27 cellular contexts compared by ENCODE assay signal in genomic region chr11:34643846-34644245, GRCh38. TPM values are rescaled to one million over a fixed set of nuclear protein-coding genes. Genes with fewer than 3 reads are reported as not detected.
DNase-seq lines count a peak whose midpoint lies in the region; ATAC-seq, FAIRE-seq and TF ChIP-seq lines count a peak whose summit lies in the region.
"Had no signal": no experiment of that assay in that cellular context is flagged by ENCODE, and none has a peak within 500 bp of the region (broad histone marks: within the 10 kb centered on the region; RNA-seq: fewer than 3 reads in every experiment).

No MANE protein-coding gene starts in this region.

- peak overlapping the region; percentile 67; the same call in 1 of the 3 replicates for H3K4me2 ChIP-seq in A549
- H3K4me2 ChIP-seq in IMR-90 (ENCODE audit: low read depth, low read length): no peak overlapping the region
- H3K4me2 ChIP-seq: BLaER1 had no signal

- 88% methylated on average over 2 of the region's 2 CpGs for WGBS in A549 (ENCODE audit: missing lambda C conversion rate)
- WGBS in IMR-90 (ENCODE audit: extremely low coverage in 2 of 2, insufficient read length in 1 of 2), 2 experiments: no CpG with 5 or more reads among the region's 2 CpGs

- DNase-seq in A549 (ENCODE audit: low read depth in 1 of 2, low spot score in 1 of 2) (no peak), IMR-90 (no peak), osteocyte (ENCODE audit: extremely low spot score, unreplicated experiment) (no peak), NCI-H226 (no peak)
- DNase-seq in CD4-positive, alpha-beta memory T cell: no peak
- no peak for DNase-seq in stimulated activated naive CD4-positive, alpha-beta T cell (lab: John Stamatoyannopoulos, UW)
- DNase-seq: activated naive CD4-positive, alpha-beta T cell treated with Interleukin-2 at 50 U/mL for 16 hours; activated T-cell treated with anti-CD3 and anti-CD28 coated beads, Interleukin-2, amount 50 U/mL, for 4 hours; adrenal gland; MM.1S; NCI-H1417 treated with DMSO at 0.1 percent for 48 hours; NCI-H2081 treated with DMSO at 0.1 percent for 48 hours; NCI-H446 treated with DMSO at 0.1 percent for 48 hours; PC-3; SJCRH30; stimulated activated CD4-positive, alpha-beta T cell treated with anti-CD3 and anti-CD28 coated beads, Interleukin-1b, Interleukin-23, amount 100 ng/mL, for 48 hours; upper lobe of left lung had no signal

- H3K4me1 ChIP-seq in A549 (peaks cover 70% of the 10 kb centered on the region), IMR-90 (ENCODE audit: control insufficient read depth, insufficient read depth, low read length) (peaks cover 20% of the 10 kb centered on the region), duodenal mucosa (ENCODE audit: control insufficient read depth in 1 of 2, insufficient read depth in 2 of 2, low read length in 2 of 2) (peaks cover 46 to 52% of the 10 kb centered on the region in 2 donors)
- no peaks in the 10 kb centered on the region for H3K4me1 ChIP-seq in CD4-positive, alpha-beta memory T cell (ENCODE audit: insufficient read depth, low read length)
- H3K4me1 ChIP-seq: BLaER1, SJCRH30 had no signal

- peak overlapping the region; percentile 49; the same call in 1 of the 2 replicates for H3K4ac ChIP-seq in IMR-90 (ENCODE audit: low read depth, low read length)

- H3K27me3 Mint-ChIP-seq in osteocyte (ENCODE audit: unreplicated experiment): no peaks in the 10 kb centered on the region
- peaks cover 2 to 4% of the 10 kb centered on the region in 2 donors for H3K27me3 Mint-ChIP-seq in CD4-positive, alpha-beta memory T cell

- H3K9ac ChIP-seq in IMR-90 (ENCODE audit: low read depth, low read length) (no peak overlapping the region), duodenal mucosa (ENCODE audit: low read depth in 1 of 2, low read length in 2 of 2) (peak overlapping the region in 1 of 2 donors; percentile 75)
- H3K9ac ChIP-seq: BLaER1 had no signal

- CTCF ChIA-PET in A549 (lab: Yijun Ruan, JAX): interaction anchor here (1.0 to 10.6 kb wide), 5 partner anchors 10 to 247 kb away, joined by 3 to 68 read pairs (median 6); no protein-coding TSS in a partner anchor
- CTCF ChIA-PET in IMR-90 (lab: Yijun Ruan, JAX): interaction anchor here (0.5 kb wide), 1 partner anchor 245 kb away, joined by 4 read pairs; no protein-coding TSS in a partner anchor
- CTCF ChIA-PET in CD4-positive, alpha-beta memory T cell (lab: Charles Lee; ENCODE audit: partially characterized antibody): no interaction called here

- H2BK15ac ChIP-seq in IMR-90 (ENCODE audit: low read depth, low read length): peak overlapping the region; percentile 46; the same call in 1 of the 3 replicates

- peaks cover 61% of the 10 kb centered on the region for H3K4me1 Mint-ChIP-seq in osteocyte (ENCODE audit: unreplicated experiment)
- H3K4me1 Mint-ChIP-seq in CD4-positive, alpha-beta memory T cell: peaks cover 0 to 2% (median under 1%) of the 10 kb centered on the region in 4 donors

- dilution Hi-C loops in IMR-90 (cut with HindIII; ENCODE audit: low sequenced_read_pairs, unreplicated experiment): no loop called here

- H3K23ac ChIP-seq in IMR-90 (ENCODE audit: low read depth, low read length): peak overlapping the region; percentile 44; the same call in 1 of the 2 replicates

- H3K4me3 Mint-ChIP-seq in osteocyte (ENCODE audit: unreplicated experiment): no peak overlapping the region
- no peak overlapping the region for H3K4me3 Mint-ChIP-seq in CD4-positive, alpha-beta memory T cell
- H3K4me3 Mint-ChIP-seq: activated T-cell treated with anti-CD3 and anti-CD28 coated beads, Interleukin-2, amount 50 U/mL, for 4 hours; T-helper 1 cell treated with Interleukin-12 subunit alpha and Interleukin-12 subunit beta and Interleukin-4 antibody, amounts not matched to agents 30 μg/mL and 1 μg/mL, for 36 hours had no signal

- peak overlapping the region; percentile 17; the same call in 1 of the 2 replicates for H3K18ac ChIP-seq in IMR-90 (ENCODE audit: low read depth, low read length)

- no peak overlapping the region; the same call in 1 of the 2 replicates for H4K91ac ChIP-seq in IMR-90 (ENCODE audit: insufficient read depth, low read depth, low read length)

- no peaks in the 10 kb centered on the region for H3K36me3 ChIP-seq in IMR-90 (ENCODE audit: control insufficient read depth, insufficient read depth, low read length)
- peaks cover 0 to 37% of the 10 kb centered on the region in 2 donors for H3K36me3 ChIP-seq in duodenal mucosa (ENCODE audit: control insufficient read depth in 1 of 2, insufficient read depth in 2 of 2, low read length in 2 of 2)
- no peaks in the 10 kb centered on the region for H3K36me3 ChIP-seq in CD4-positive, alpha-beta memory T cell (ENCODE audit: insufficient read depth, low read length)
- H3K36me3 ChIP-seq: adrenal gland, BLaER1, SJCRH30 had no signal

- no peaks in the 10 kb centered on the region for H3K9me3 ChIP-seq in A549
- H3K9me3 ChIP-seq in IMR-90 (ENCODE audit: control insufficient read depth, insufficient read depth, low read length): no peaks in the 10 kb centered on the region
- H3K9me3 ChIP-seq in duodenal mucosa (ENCODE audit: control insufficient read depth in 1 of 2, low read length in 2 of 2): no peaks in the 10 kb centered on the region
- no peaks in the 10 kb centered on the region for H3K9me3 ChIP-seq in CD4-positive, alpha-beta memory T cell (ENCODE audit: control insufficient read depth in 1 of 2, low read length in 2 of 2)
- H3K9me3 ChIP-seq: adrenal gland, BLaER1, SJCRH30, upper lobe of left lung had no signal

- TF ChIP-seq CTCF in A549 (IDR thresholded peaks at IDR 0.05) (no peak), IMR-90 (conservative IDR thresholded peaks at IDR 0.05; ENCODE audit: low read depth, low read length) (no peak), osteocyte (IDR thresholded peaks at IDR 0.05) (no peak)

- H3K9me1 ChIP-seq in IMR-90 (ENCODE audit: insufficient read depth, low read length): peaks cover 23% of the 10 kb centered on the region

- POLR2A ChIA-PET in A549 (lab: Yijun Ruan, JAX): interaction anchor here (1.3 to 4.7 kb wide), 2 partner anchors 11 to 43 kb away, joined by 3 to 81 read pairs; no protein-coding TSS in a partner anchor
- POLR2A ChIA-PET in IMR-90 (lab: Charles Lee; ENCODE audit: unreplicated experiment): interaction anchor here (1.1 kb wide), 1 partner anchor 10 kb away, joined by 5 read pairs; no protein-coding TSS in a partner anchor
- POLR2A ChIA-PET in CD4-positive, alpha-beta memory T cell (lab: Charles Lee; ENCODE audit: partially characterized antibody): no interaction called here

- TF ChIP-seq EP300 in A549 (IDR thresholded peaks at IDR 0.05): no peak

- TF ChIP-seq RAD21 in A549 (conservative IDR thresholded peaks at IDR 0.05 in 1 of 2, IDR thresholded peaks at IDR 0.05 in 1 of 2) (no peak), IMR-90 (IDR thresholded peaks at IDR 0.05; ENCODE audit: low read length) (no peak)

- in situ Hi-C loops in IMR-90 (cut with MboI; ENCODE audit: low sequenced_read_pairs): no loop called here

- peak overlapping the region; percentile 90 for H3K27ac Mint-ChIP-seq in osteocyte (ENCODE audit: unreplicated experiment)
- no peak overlapping the region for H3K27ac Mint-ChIP-seq in CD4-positive, alpha-beta memory T cell
- H3K27ac Mint-ChIP-seq: T-helper 1 cell treated with Interleukin-12 subunit alpha and Interleukin-12 subunit beta and Interleukin-4 antibody, amounts not matched to agents 30 μg/mL and 1 μg/mL, for 36 hours had no signal

- peak overlapping the region; percentile 99 for H2BK5ac ChIP-seq in IMR-90 (ENCODE audit: low read depth, low read length, poor library complexity, severe bottlenecking)

- intact Hi-C loops in IMR-90 (cut with micrococcal nuclease): no loop called here
- intact Hi-C loops in CD4-positive, alpha-beta memory T cell (cut with micrococcal nuclease): no loop called here

- no peaks in the 10 kb centered on the region for H4K20me1 ChIP-seq in IMR-90 (ENCODE audit: insufficient read depth, low read length)
- H4K20me1 ChIP-seq: BLaER1 had no signal

- no peak overlapping the region for H3K56ac ChIP-seq in IMR-90 (ENCODE audit: extremely low read depth, insufficient read depth, low read length)

- no peaks in the 10 kb centered on the region for H3K27me3 ChIP-seq in IMR-90 (ENCODE audit: control insufficient read depth, insufficient read depth, low read length)
- no peaks in the 10 kb centered on the region for H3K27me3 ChIP-seq in duodenal mucosa (ENCODE audit: control insufficient read depth in 1 of 2, insufficient read depth in 2 of 2, low read length in 2 of 2)
- no peaks in the 10 kb centered on the region for H3K27me3 ChIP-seq in CD4-positive, alpha-beta memory T cell (ENCODE audit: insufficient read depth, low read length)
- H3K27me3 ChIP-seq: adrenal gland, BLaER1, SJCRH30, upper lobe of left lung had no signal

- peak overlapping the region; percentile 56 for H2AK5ac ChIP-seq in IMR-90 (ENCODE audit: low read depth, low read length)

- H3K27ac ChIP-seq in A549 (peak overlapping the region; percentile 94 to 99), IMR-90 (ENCODE audit: insufficient read depth, low read length) (no peak overlapping the region), duodenal mucosa (ENCODE audit: low read depth, low read length) (no peak overlapping the region)
- H3K27ac ChIP-seq in CD4-positive, alpha-beta memory T cell (ENCODE audit: low read depth, low read length): no peak overlapping the region
- H3K27ac ChIP-seq: adrenal gland, BLaER1, coronary artery, SJCRH30, upper lobe of left lung had no signal

- peak overlapping the region; percentile 74 to 95; a peak in 3 of 4 replicates for H4K8ac ChIP-seq in IMR-90 (ENCODE audit: low read depth in 2 of 2, low read length in 2 of 2)

- H2AK9ac ChIP-seq in IMR-90 (replicated peaks; ENCODE audit: low read depth, low read length, poor library complexity): no peak overlapping the region

- FAIRE-seq in A549 (lab: Jason Lieb, UNC): no peak
- FAIRE-seq: islet of Langerhans had no signal

- peak overlapping the region; percentile 94; the same call in 1 of the 2 replicates for H4K5ac ChIP-seq in IMR-90 (ENCODE audit: low read depth, low read length)

- no peaks in the 10 kb centered on the region for H3K36me3 Mint-ChIP-seq in osteocyte (ENCODE audit: unreplicated experiment)
- no peaks in the 10 kb centered on the region for H3K36me3 Mint-ChIP-seq in CD4-positive, alpha-beta memory T cell

- peak overlapping the region; percentile 98 for H2BK120ac ChIP-seq in IMR-90 (ENCODE audit: low read depth, low read length)

- peak overlapping the region; percentile 90 for H2BK20ac ChIP-seq in IMR-90 (ENCODE audit: low read depth, low read length)

- H2AFZ ChIP-seq in IMR-90 (replicated peaks; ENCODE audit: low read length, poor library complexity): peak overlapping the region; percentile 69

- no TSS peak for BruUV-seq in IMR-90 (replicated peaks; lab: Mats Ljungman, UMichigan)

- H3K4me3 ChIP-seq in A549 (no peak overlapping the region), IMR-90 (ENCODE audit: insufficient read depth, low read depth, low read length) (no peak overlapping the region), duodenal mucosa (ENCODE audit: low read depth in 1 of 2, low read length in 2 of 2) (peak overlapping the region; percentile 56 to 64)
- no peak overlapping the region for H3K4me3 ChIP-seq in CD4-positive, alpha-beta memory T cell (ENCODE audit: low read length in 2 of 2)
- H3K4me3 ChIP-seq: adrenal gland, BLaER1, coronary artery, lung, SJCRH30, upper lobe of left lung had no signal

- H3K14ac ChIP-seq in IMR-90 (replicated peaks; ENCODE audit: low read depth, low read length): peak overlapping the region; percentile 49; the same call in 1 of the 2 replicates

- ATAC-seq in A549: no peak
- no peak for ATAC-seq in IMR-90 (ENCODE audit: low read depth)
- ATAC-seq in HG02588 (IDR thresholded peaks at IDR 0.05; ENCODE audit: unreplicated experiment): no peak
- ATAC-seq: activated T-cell treated with anti-CD3 and anti-CD28 coated beads, Interleukin-2, amount 50 U/mL, for 4 hours; PC-3 had no signal

- no peaks in the 10 kb centered on the region for H3K9me3 Mint-ChIP-seq in osteocyte (ENCODE audit: unreplicated experiment)
- H3K9me3 Mint-ChIP-seq in CD4-positive, alpha-beta memory T cell: no peaks in the 10 kb centered on the region
- H3K9me3 Mint-ChIP-seq: activated T-cell treated with anti-CD3 and anti-CD28 coated beads, Interleukin-2, amount 50 U/mL, for 4 hours; T-helper 1 cell treated with Interleukin-12 subunit alpha and Interleukin-12 subunit beta and Interleukin-4 antibody, amounts not matched to agents 30 μg/mL and 1 μg/mL, for 36 hours had no signal

- TF ChIP-seq POLR2A in A549 (IDR thresholded peaks at IDR 0.05; ENCODE audit: low read length) (no peak), IMR-90 (IDR thresholded peaks at IDR 0.05; ENCODE audit: low read depth, low read length) (no peak)

- no peaks in the 10 kb centered on the region for H3K79me1 ChIP-seq in IMR-90 (ENCODE audit: low read depth in 1 of 2, low read length in 2 of 2)

RNA-seq across cellular contexts. Expression of gene EHF, which starts 23.0 kb away (rescaled TPM):
- 4.9 and 5.4 TPM in 2 replicates for polyA plus RNA-seq in A549 (2011; rRNA removed)
- polyA plus RNA-seq in A549 (2012; cell fraction: cytosol; rRNA removed): 0.96 and 1.3 TPM in 2 replicates
- 1.0 TPM in 2 replicates for polyA plus RNA-seq in A549 (2012; cell fraction: nucleus; rRNA removed)
- 6.0 to 7.8 TPM (median 7.0 TPM) in 3 replicates for polyA plus RNA-seq in A549 (2017; fragmentation: RNase III; extraction: RNeasy Plus Mini Kit Qiagen cat#74134 plus additional on column Dnase treatment)
- polyA minus RNA-seq in A549 (2011; rRNA and poly(A)+ RNA removed): 19.9 and 22.1 TPM in 2 replicates
- total RNA-seq in IMR-90 (2012; rRNA removed): under 0.01 TPM in 1 of 2 replicates, not detected in the other
- not detected in 2 replicates for polyA plus RNA-seq in IMR-90 (2012; rRNA removed)
- polyA plus RNA-seq in IMR-90 (2012; cell fraction: cytosol; rRNA removed): not detected in 2 replicates
- polyA plus RNA-seq in IMR-90 (2012; cell fraction: nucleus; rRNA removed; ENCODE audit: low replicate concordance): not detected in 2 replicates
- not detected in 2 replicates for total RNA-seq in osteocyte
- total RNA-seq in CD4-positive, alpha-beta memory T cell: not detected
- not detected for polyA plus RNA-seq in CD4-positive, alpha-beta memory T cell
- total RNA-seq: activated CD8-positive, alpha-beta memory T cell treated with anti-CD3 and anti-CD28 coated beads for 36 hours; glomerular endothelial cell; SJCRH30; skeletal muscle tissue had no signal

Comparison
In these comparisons a context has a peak if more than half of its experiments do, and no peak if none do; other contexts are left out.
1. H3K27ac ChIP-seq: peak in A549 (2 of 2); none in IMR-90 (single experiment), duodenal mucosa (single experiment) and CD4-positive, alpha-beta memory T cell (single experiment).
2. H3K4me3 ChIP-seq: peak in duodenal mucosa (2 of 2); none in A549 (single experiment), IMR-90 (single experiment) and CD4-positive, alpha-beta memory T cell (0 of 2).